In the genomic region with DNA sequence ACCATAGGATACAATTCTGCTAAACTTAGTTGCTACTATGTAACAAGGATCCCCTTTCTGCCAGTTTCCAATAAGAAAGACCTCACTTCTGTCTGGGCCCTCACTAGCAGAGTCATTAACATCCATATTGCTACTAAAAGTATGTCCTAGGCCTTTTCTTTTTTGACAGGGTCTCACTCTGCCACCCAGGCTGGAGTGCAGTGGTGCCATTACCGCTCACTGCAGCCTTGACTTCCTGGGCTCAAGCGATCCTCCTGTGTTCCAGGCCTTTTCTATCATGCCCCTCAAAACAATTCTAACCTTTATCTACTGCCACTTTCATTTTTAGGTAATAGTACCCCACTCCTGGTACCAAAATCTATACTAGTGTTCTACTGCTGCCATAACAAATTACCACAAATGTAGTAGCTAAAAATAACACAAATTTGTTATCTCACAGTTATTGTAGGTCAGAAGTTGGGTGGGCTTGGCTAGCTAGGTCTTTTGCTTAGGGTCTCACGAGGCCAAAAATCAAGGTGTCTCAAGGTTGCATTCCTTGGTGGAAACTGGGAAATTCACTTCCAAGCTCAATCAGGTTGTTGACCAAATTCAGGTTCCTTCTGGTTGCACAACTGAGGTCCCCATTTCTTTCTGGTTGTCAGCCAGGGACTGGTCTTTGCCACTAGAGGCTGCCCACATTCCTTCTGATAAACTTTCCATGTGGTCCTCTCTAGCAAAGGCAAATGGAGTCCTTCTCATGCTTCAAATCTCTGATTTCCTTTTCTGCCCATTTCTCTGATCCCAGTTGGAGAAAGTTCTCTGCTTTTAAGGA, we compare ENCODE assay signal across 17 cellular contexts. TPM values are rescaled to one million over a fixed set of nuclear protein-coding genes. Genes with fewer than 3 reads are reported as not detected.
DNase-seq lines count a peak whose midpoint lies in the region; ATAC-seq, FAIRE-seq and TF ChIP-seq lines count a peak whose summit lies in the region.
"Had no signal": no experiment of that assay in that cellular context is flagged by ENCODE, and none has a peak within 500 bp of the region (broad histone marks: within the 10 kb centered on the region; RNA-seq: fewer than 3 reads in every experiment).

No MANE protein-coding gene starts in this region.

- H3K9me3 ChIP-seq in HUES48 (ENCODE audit: control insufficient read depth, insufficient read depth, low read length) (no peaks in the 10 kb centered on the region), GM12878 (replicated peaks; ENCODE audit: control insufficient read depth, insufficient read depth, low read length) (peaks cover 9% of the 10 kb centered on the region; the same call in 2 of the 3 replicates), suprapubic skin (no peaks in the 10 kb centered on the region)

- H3K18ac ChIP-seq in mesendoderm (ENCODE audit: low read length), result no peak overlapping the region

- ATAC-seq in GM12878 (no peak), GM19035 (IDR thresholded peaks at IDR 0.05; ENCODE audit: unreplicated experiment) (no peak), Right ventricle myocardium inferior (no peak), HG02623 (IDR thresholded peaks at IDR 0.05; ENCODE audit: unreplicated experiment) (no peak)
- ATAC-seq: activated CD8-positive, alpha-beta T cell treated with anti-CD3 and anti-CD28 coated beads, Interleukin-2, amount 10 ng/mL, durations not matched to agents 7 days and 5 days had no signal

- H4K8ac ChIP-seq in mesendoderm (ENCODE audit: low read depth, low read length), result no peak overlapping the region

- in situ Hi-C loops in GM12878 (cut with MboI), result no loop called here

- RAD21 ChIA-PET in GM12878 (lab: Charles Lee; ENCODE audit: unreplicated experiment), result interaction anchor here (0.9 kb wide), 1 partner anchor 8 kb away, joined by 4 read pairs; no protein-coding TSS in a partner anchor

- peak overlapping the region; percentile 54; the same call in 1 of the 2 replicates for H3K27ac ChIP-seq in ACC112 (ENCODE audit: low read depth, low read length)
- H3K27ac ChIP-seq in HUES48 (ENCODE audit: low read depth, low read length), result peak overlapping the region; percentile 21
- H3K27ac ChIP-seq in GM12878 (ENCODE audit: control insufficient read depth, insufficient read depth), result no peak overlapping the region
- no peak overlapping the region for H3K27ac ChIP-seq in mesendoderm (ENCODE audit: low read depth, low read length)
- H3K27ac ChIP-seq in suprapubic skin, result no peak overlapping the region
- H3K27ac ChIP-seq: SJCRH30 had no signal

- TF ChIP-seq POLR2A in GM12878 (IDR thresholded peaks at IDR 0.05; ENCODE audit: low read depth, low read length) (no peak), suprapubic skin (IDR thresholded peaks at IDR 0.05) (no peak)

- intact Hi-C loops in GM12878 (cut with micrococcal nuclease; ENCODE audit: unreplicated experiment), result no loop called here
- intact Hi-C loops in Right ventricle myocardium inferior (cut with DNase I), result loop anchor here (5.0 kb wide), 2 partner anchors 112 to 193 kb away; partner anchors contain the start of genes NRSN2 and SRXN1

- 0 out of 6 replicates have a peak, but pooled peaks of 1 of the 3 experiments have one; percentile 3 for TF ChIP-seq CTCF in GM12878 (IDR thresholded peaks at IDR 0.05 in 2 of 3, conservative IDR thresholded peaks at IDR 0.05 in 1 of 3; ENCODE audit: control insufficient read depth in 2 of 3, extremely low read depth in 1 of 3, insufficient read depth in 1 of 3, low read depth in 3 of 3, low read length in 3 of 3)
- TF ChIP-seq CTCF in suprapubic skin (IDR thresholded peaks at IDR 0.05), result no peak

- no TSS peak for BruUV-seq in GM12878 (replicated peaks; lab: Mats Ljungman, UMichigan)

- WGBS in GM12878 (ENCODE audit: insufficient coverage, insufficient replicate concordance, low lambda C conversion rate, missing lambda C conversion rate), result 96% methylated on average over 3 of the region's 3 CpGs
- WGBS in mesendoderm (ENCODE audit: extremely low coverage, insufficient coverage, low lambda C conversion rate), result no CpG with 5 or more reads among the region's 3 CpGs
- 97% methylated on average over 3 of the region's 3 CpGs for WGBS in suprapubic skin

- FAIRE-seq in GM12878 (lab: Jason Lieb, UNC), result no peak
- FAIRE-seq: bronchial epithelial cell had no signal

- H3K4me1 ChIP-seq in ACC112 (ENCODE audit: control insufficient read depth, insufficient read depth, low read length, unreplicated experiment), result peaks cover 45% of the 10 kb centered on the region
- peaks cover 59% of the 10 kb centered on the region for H3K4me1 ChIP-seq in HUES48 (ENCODE audit: control insufficient read depth, insufficient read depth, low read length)
- peaks cover 20% of the 10 kb centered on the region for H3K4me1 ChIP-seq in GM12878 (ENCODE audit: control insufficient read depth, insufficient read depth, low read length)
- H3K4me1 ChIP-seq in mesendoderm (ENCODE audit: control insufficient read depth, low read depth, low read length), result peaks cover 4% of the 10 kb centered on the region
- peaks cover 60% of the 10 kb centered on the region for H3K4me1 ChIP-seq in suprapubic skin
- H3K4me1 ChIP-seq: SJCRH30 had no signal

- SMC1A ChIA-PET in GM12878 (lab: Charles Lee; ENCODE audit: uncharacterized antibody, unreplicated experiment), result no interaction called here

- H2AFZ ChIP-seq in ACC112 (ENCODE audit: low read length, unreplicated experiment), result no peak overlapping the region
- H2AFZ ChIP-seq in GM12878 (ENCODE audit: control insufficient read depth, low read depth, low read length), result no peak overlapping the region

- POLR2A ChIA-PET in GM12878 (lab: Charles Lee), result no interaction called here

- no peak overlapping the region for H2BK5ac ChIP-seq in mesendoderm (ENCODE audit: low read length)

- CTCF ChIA-PET in GM12878 (lab: Yijun Ruan, JAX), result interaction anchor here (1.0 kb wide), 1 partner anchor 105 kb away, joined by 3 read pairs; no protein-coding TSS in a partner anchor

- H3K9ac ChIP-seq in HUES48 (ENCODE audit: low read depth, low read length) (no peak overlapping the region), GM12878 (ENCODE audit: control insufficient read depth, insufficient read depth, low read length) (no peak overlapping the region), mesendoderm (ENCODE audit: low read length) (no peak overlapping the region)

- no peak overlapping the region for H2AK5ac ChIP-seq in mesendoderm (ENCODE audit: low read length)

- peaks cover 12% of the 10 kb centered on the region for H3K36me3 ChIP-seq in ACC112 (ENCODE audit: insufficient read depth, low read length)
- H3K36me3 ChIP-seq in HUES48 (ENCODE audit: control insufficient read depth, insufficient read depth, low read length), result peaks cover 5% of the 10 kb centered on the region; the same call in 1 of the 2 replicates
- H3K36me3 ChIP-seq in GM12878 (ENCODE audit: control insufficient read depth in 2 of 2, insufficient read depth in 2 of 2, low read length in 1 of 2), result peaks cover 0 to 8% of the 10 kb centered on the region in 2 experiments; a peak in 1 of 4 replicates
- H3K36me3 ChIP-seq in mesendoderm (ENCODE audit: control insufficient read depth, insufficient read depth, low read length), result no peaks in the 10 kb centered on the region
- H3K36me3 ChIP-seq in suprapubic skin, result no peaks in the 10 kb centered on the region

- no peak overlapping the region for H3K4ac ChIP-seq in mesendoderm (ENCODE audit: low read depth, low read length)

- H2BK15ac ChIP-seq in mesendoderm (replicated peaks; ENCODE audit: low read depth), result no peak overlapping the region

- peaks cover 79% of the 10 kb centered on the region for H3K79me2 ChIP-seq in ACC112 (ENCODE audit: control insufficient read depth, insufficient read depth, low read length, unreplicated experiment)
- H3K79me2 ChIP-seq in GM12878 (ENCODE audit: control insufficient read depth, insufficient read depth, low read length), result peaks cover 80% of the 10 kb centered on the region
- H3K79me2 ChIP-seq in mesendoderm (ENCODE audit: control insufficient read depth, insufficient read depth, low read length), result peaks cover 76% of the 10 kb centered on the region

- H3K27me3 ChIP-seq in ACC112 (ENCODE audit: insufficient read depth, low read length) (no peaks in the 10 kb centered on the region), HUES48 (ENCODE audit: control insufficient read depth, insufficient read depth, low read length) (peaks cover 2% of the 10 kb centered on the region; the same call in 1 of the 2 replicates), GM12878 (replicated peaks in 1 of 2; ENCODE audit: control insufficient read depth in 2 of 2, insufficient read depth in 2 of 2, low read length in 1 of 2) (no peaks in the 10 kb centered on the region), mesendoderm (ENCODE audit: insufficient read depth, low read length, poor library complexity) (no peaks in the 10 kb centered on the region), suprapubic skin (no peaks in the 10 kb centered on the region)
- H3K27me3 ChIP-seq: MG63, SJCRH30 had no signal

- H4K5ac ChIP-seq in mesendoderm (ENCODE audit: low read length), result no peak overlapping the region

- H3K79me1 ChIP-seq in mesendoderm (ENCODE audit: low read length), result no peaks in the 10 kb centered on the region

- H4K20me1 ChIP-seq in GM12878 (ENCODE audit: control insufficient read depth, insufficient read depth), result peaks cover 13% of the 10 kb centered on the region

- TF ChIP-seq EP300 in GM12878 (IDR thresholded peaks at IDR 0.05; ENCODE audit: borderline replicate concordance in 1 of 2, control insufficient read depth in 1 of 2, low read depth in 2 of 2, low read length in 2 of 2), result no peak
- no peak for TF ChIP-seq EP300 in suprapubic skin (IDR thresholded peaks at IDR 0.05)

- H3K4me2 ChIP-seq in GM12878 (ENCODE audit: control insufficient read depth, insufficient read depth), result peak overlapping the region; percentile 53
- no peak overlapping the region for H3K4me2 ChIP-seq in mesendoderm (ENCODE audit: low read length)

- DNase-seq in GM12878 (ENCODE audit: low read depth, low spot score) (no peak), mesendoderm (peak; percentile 51), Right ventricle myocardium inferior (ENCODE audit: missing footprints) (no peak), suprapubic skin (ENCODE audit: low spot score in 2 of 2) (no peak)
- DNase-seq: activated CD8-positive, alpha-beta T cell treated with anti-CD3 and anti-CD28 coated beads, Interleukin-2, amount 10 ng/mL, durations not matched to agents 7 days and 5 days; activated effector memory CD4-positive, alpha-beta T cell treated with Interleukin-2 at 50 U/mL for 16 hours; effector memory CD4-positive, alpha-beta T cell; MG63; NCI-H2081 treated with DMSO at 0.1 percent for 48 hours; NCI-H69; SJCRH30; stimulated activated naive CD4-positive, alpha-beta T cell treated with Interleukin-2 at 50 U/mL for 16 hours had no signal

- H3K23ac ChIP-seq in mesendoderm (ENCODE audit: low read length), result no peak overlapping the region

- H2BK120ac ChIP-seq in mesendoderm (ENCODE audit: low read depth, low read length), result no peak overlapping the region

- no peak overlapping the region for H3K4me3 ChIP-seq in ACC112 (ENCODE audit: low read depth, low read length)
- peak overlapping the region; percentile 98; the same call in 1 of the 2 replicates for H3K4me3 ChIP-seq in HUES48 (ENCODE audit: low read depth, low read length)
- peak overlapping the region; percentile 43 for H3K4me3 ChIP-seq in GM12878
- no peak overlapping the region for H3K4me3 ChIP-seq in mesendoderm (ENCODE audit: low read length)
- no peak overlapping the region for H3K4me3 ChIP-seq in suprapubic skin
- H3K4me3 ChIP-seq: MG63, SJCRH30 had no signal

- TF ChIP-seq RAD21 in GM12878 (IDR thresholded peaks at IDR 0.05; ENCODE audit: insufficient read depth, low read depth, low read length), result no peak

- no peak overlapping the region for H3K56ac ChIP-seq in mesendoderm (ENCODE audit: low read length)

RNA-seq across cellular contexts. Expression of gene CSNK2A1, which starts 3.0 kb away (rescaled TPM):
- 350 and 361 TPM in 2 replicates for total RNA-seq in GM12878 (2013; cell fraction: nucleolus; rRNA removed)
- total RNA-seq in GM12878 (2014; rRNA removed), result 96.2 and 103 TPM in 2 replicates
- 141 and 143 TPM in 2 replicates for total RNA-seq in GM12878 (2014; rRNA removed; fragmentation: Illumina TruSeq; extraction: Trizol)
- 124 and 135 TPM in 2 replicates for total RNA-seq in GM12878 (2021)
- 40.3 TPM for polyA plus RNA-seq in GM12878 (2011; ENCODE audit: low read depth)
- 119 and 125 TPM in 2 replicates for polyA plus RNA-seq in GM12878 (2011; rRNA removed)
- polyA plus RNA-seq in GM12878 (2011; cell fraction: cytosol; rRNA removed), result 86.3 and 107 TPM in 2 replicates
- polyA plus RNA-seq in GM12878 (2011; cell fraction: nucleus; rRNA removed), result 119 and 122 TPM in 2 replicates
- polyA plus RNA-seq in GM12878 (2012), result 75.4 and 109 TPM in 2 replicates
- polyA plus RNA-seq in GM12878 (2014; fragmentation: Illumina TruSeq; extraction: Trizol), result 199 and 233 TPM in 2 replicates
- polyA plus RNA-seq in GM12878 (2014; fragmentation: Nextera tagmentation; extraction: Ambion mirVana), result 10 to 100 TPM; 47.6 to 56.5 TPM
- polyA plus RNA-seq in GM12878 (2014; rRNA removed), result 75.4 and 78.6 TPM in 2 replicates
- 10 to 100 TPM; 93.8 TPM for polyA plus RNA-seq in GM12878 (2016; fragmentation: Nextera tagmentation; extraction: Ambion mirVana)
- 151 and 205 TPM in 2 replicates for polyA minus RNA-seq in GM12878 (2011; rRNA and poly(A)+ RNA removed)
- polyA minus RNA-seq in GM12878 (2011; cell fraction: cytosol; rRNA and poly(A)+ RNA removed), result 59.9 and 66.4 TPM in 2 replicates
- 72.5 and 111 TPM in 2 replicates for polyA minus RNA-seq in GM12878 (2011; cell fraction: nucleus; rRNA and poly(A)+ RNA removed)
- polyA plus RNA-seq in mesendoderm (2013, experiment 1 of 2), result 180 TPM
- 182 TPM for polyA plus RNA-seq in mesendoderm (2013, experiment 2 of 2)
- total RNA-seq in Right ventricle myocardium inferior, result 111 TPM
- 100 to 1,000 TPM in 2 of 4 donors, 10 to 100 TPM in 2; 85.0 to 107 (median 96.9) TPM for total RNA-seq in suprapubic skin

Comparison
In these comparisons a context has a peak if more than half of its experiments do, and no peak if none do; other contexts are left out.
1. H3K27ac ChIP-seq: peak in ACC112 (single experiment) and HUES48 (single experiment); none in GM12878 (single experiment), mesendoderm (single experiment) and suprapubic skin (single experiment).
2. H3K4me3 ChIP-seq: peak in HUES48 (single experiment) and GM12878 (single experiment); none in ACC112 (single experiment), mesendoderm (single experiment) and suprapubic skin (single experiment).